In the genomic region with DNA sequence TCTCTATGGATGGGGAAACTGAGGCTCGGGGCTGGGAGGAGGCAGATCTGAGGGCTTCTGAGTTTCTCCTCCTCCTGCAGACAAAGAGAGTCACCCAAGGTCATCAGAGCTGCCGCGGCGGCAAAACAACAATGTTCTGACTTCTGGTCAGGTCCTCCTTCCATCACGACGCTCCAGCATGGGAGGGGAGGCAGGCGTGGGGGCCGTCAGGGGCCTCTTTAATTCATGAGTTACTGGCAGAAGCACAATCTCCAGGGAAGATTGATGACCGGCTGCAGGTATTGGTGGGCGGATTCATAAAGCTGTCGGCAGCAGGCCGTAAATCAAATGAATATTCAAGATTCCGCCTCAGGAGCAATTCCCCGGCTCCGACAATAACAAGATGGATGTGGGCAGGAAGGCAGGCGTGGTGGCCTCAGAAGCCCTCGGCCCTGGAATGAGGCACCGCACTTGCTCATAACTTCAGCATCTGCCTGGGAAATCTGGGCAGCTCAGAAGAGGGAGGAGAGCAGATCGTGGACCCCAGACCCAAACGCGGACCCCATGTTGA, we compare ENCODE assay signal across 1 cellular context.
TF ChIP-seq lines count a peak whose summit lies in the region.

No MANE protein-coding gene starts in this region.

TF ChIP-seq in H1, 55 proteins besides CTCF, POLR2A, EP300 and RAD21:
- TF ChIP-seq TCF12 (IDR thresholded peaks at IDR 0.05; ENCODE audit: low read depth, low read length): no peak
- no peak for TF ChIP-seq CBX8 (IDR thresholded peaks at IDR 0.05; ENCODE audit: borderline replicate concordance, low read depth, low read length)
- TF ChIP-seq SIRT6 (IDR thresholded peaks at IDR 0.05; ENCODE audit: low read length): no peak
- no peak for TF ChIP-seq SP4 (IDR thresholded peaks at IDR 0.05; ENCODE audit: low read length)
- no peak for TF ChIP-seq TBP (IDR thresholded peaks at IDR 0.05; ENCODE audit: low read depth, low read length)
- TF ChIP-seq, protein P1, sequence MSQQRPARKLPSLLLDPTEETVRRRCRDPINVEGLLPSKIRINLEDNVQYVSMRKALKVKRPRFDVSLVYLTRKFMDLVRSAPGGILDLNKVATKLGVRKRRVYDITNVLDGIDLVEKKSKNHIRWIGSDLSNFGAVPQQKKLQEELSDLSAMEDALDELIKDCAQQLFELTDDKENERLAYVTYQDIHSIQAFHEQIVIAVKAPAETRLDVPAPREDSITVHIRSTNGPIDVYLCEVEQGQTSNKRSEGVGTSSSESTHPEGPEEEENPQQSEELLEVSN (IDR thresholded peaks at IDR 0.05): no peak
- TF ChIP-seq, protein P2, sequence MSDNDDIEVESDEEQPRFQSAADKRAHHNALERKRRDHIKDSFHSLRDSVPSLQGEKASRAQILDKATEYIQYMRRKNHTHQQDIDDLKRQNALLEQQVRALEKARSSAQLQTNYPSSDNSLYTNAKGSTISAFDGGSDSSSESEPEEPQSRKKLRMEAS (IDR thresholded peaks at IDR 0.05): no peak
- TF ChIP-seq JUN (IDR thresholded peaks at IDR 0.05; ENCODE audit: low read depth, low read length): no peak
- TF ChIP-seq BACH1 (IDR thresholded peaks at IDR 0.05; ENCODE audit: low read length): no peak
- no peak for TF ChIP-seq FOSL1 (IDR thresholded peaks at IDR 0.05; ENCODE audit: insufficient read depth, low read depth, low read length)
- TF ChIP-seq POU5F1 (IDR thresholded peaks at IDR 0.05; ENCODE audit: low read depth, low read length): no peak
- no peak for TF ChIP-seq HDAC2 (IDR thresholded peaks at IDR 0.05; ENCODE audit: borderline replicate concordance in 1 of 2, low read depth in 2 of 2, low read length in 2 of 2)
- TF ChIP-seq CTBP2 (IDR thresholded peaks at IDR 0.05; ENCODE audit: borderline replicate concordance, insufficient read depth, insufficient read length, low read length): no peak
- no peak for TF ChIP-seq SAP30 (IDR thresholded peaks at IDR 0.05; ENCODE audit: insufficient read depth, insufficient replicate concordance, low read length)
- no peak for TF ChIP-seq ASH2L (IDR thresholded peaks at IDR 0.05; ENCODE audit: low read length)
- no peak for TF ChIP-seq SP1 (IDR thresholded peaks at IDR 0.05; ENCODE audit: low read depth, low read length)
- TF ChIP-seq SIX5 (IDR thresholded peaks at IDR 0.05; ENCODE audit: low read depth, low read length): no peak
- no peak for TF ChIP-seq RNF2 (IDR thresholded peaks at IDR 0.05; ENCODE audit: borderline replicate concordance, low read depth, low read length, missing control alignments, poor library complexity, severe bottlenecking)
- TF ChIP-seq PHF8 (conservative IDR thresholded peaks at IDR 0.05; ENCODE audit: low read depth, low read length): no peak
- TF ChIP-seq EZH2 (IDR thresholded peaks at IDR 0.05; ENCODE audit: low read depth, low read length, severe bottlenecking): no peak
TF ChIP-seq in H1: peak in this region for 0.
